ENCODE assay signal across 10 cellular contexts in the genomic region with DNA sequence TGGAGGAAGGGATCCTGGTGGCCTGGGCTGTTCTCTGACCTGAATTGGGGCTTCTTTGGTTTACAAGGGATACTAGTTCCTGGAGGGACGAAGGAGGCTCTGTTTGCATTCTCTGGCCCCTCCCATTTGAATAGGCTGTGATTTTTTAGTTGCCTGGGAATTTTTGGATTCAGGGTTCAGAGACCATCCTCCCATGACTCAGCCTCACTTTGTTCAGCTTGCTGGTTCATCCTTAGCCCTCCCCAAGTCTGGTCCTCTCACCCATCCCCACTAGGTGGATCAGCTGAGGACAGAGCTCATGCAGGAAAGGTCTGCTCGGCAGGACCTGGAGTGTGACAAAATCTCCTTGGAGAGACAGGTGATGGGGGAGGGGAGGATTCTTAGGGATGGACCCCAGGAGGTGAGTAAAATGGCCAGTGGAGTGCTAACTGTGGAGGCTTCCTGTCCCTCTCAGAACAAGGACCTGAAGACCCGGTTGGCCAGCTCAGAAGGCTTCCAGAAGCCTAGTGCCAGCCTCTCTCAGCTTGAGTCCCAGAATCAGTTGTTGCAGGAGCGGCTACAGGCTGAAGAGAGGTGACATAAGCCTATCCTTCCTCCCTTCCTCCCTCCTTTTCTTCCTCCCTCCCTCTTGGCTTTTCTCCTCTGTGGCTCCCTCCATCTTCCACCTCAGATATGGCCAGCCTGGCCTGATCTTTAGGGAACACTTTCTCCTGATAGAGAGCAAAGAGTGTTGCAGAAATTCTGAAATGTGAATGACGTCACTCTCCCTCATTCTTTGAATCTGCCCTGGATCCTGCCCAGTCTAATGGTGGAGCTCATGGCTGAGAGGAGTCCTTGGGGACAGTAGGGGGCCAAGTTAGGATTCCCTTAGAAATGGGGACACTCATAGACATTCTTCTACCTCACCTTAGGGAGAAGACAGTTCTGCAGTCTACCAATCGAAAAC. TPM values are rescaled to one million over a fixed set of nuclear protein-coding genes. Genes with fewer than 3 reads are reported as not detected.
DNase-seq lines count a peak whose midpoint lies in the region; ATAC-seq, FAIRE-seq and TF ChIP-seq lines count a peak whose summit lies in the region.
"Had no signal": no experiment of that assay in that cellular context is flagged by ENCODE, and none has a peak within 500 bp of the region (broad histone marks: within the 10 kb centered on the region; RNA-seq: fewer than 3 reads in every experiment).

No MANE protein-coding gene starts in this region.

- H3K23ac ChIP-seq in mesendoderm (ENCODE audit: low read length): no peak overlapping the region

- H3K9ac ChIP-seq in mesendoderm (ENCODE audit: low read length): no peak overlapping the region

- H3K4me1 Mint-ChIP-seq in HFFc6 (ENCODE audit: low read depth) (peaks cover 54% of the 10 kb centered on the region), WTC11 (peaks cover 7% of the 10 kb centered on the region)

- H3K27me3 Mint-ChIP-seq in HFFc6 (ENCODE audit: insufficient read depth): peaks cover 4% of the 10 kb centered on the region
- H3K27me3 Mint-ChIP-seq in WTC11 (ENCODE audit: low read depth): no peaks in the 10 kb centered on the region

- H2BK15ac ChIP-seq in mesendoderm (replicated peaks; ENCODE audit: low read depth): no peak overlapping the region

- H3K36me3 ChIP-seq in mesendoderm (ENCODE audit: control insufficient read depth, insufficient read depth, low read length) (no peaks in the 10 kb centered on the region), uterus (no peaks in the 10 kb centered on the region)

- no peak overlapping the region for H3K56ac ChIP-seq in mesendoderm (ENCODE audit: low read length)

- intact Hi-C loops in uterus (cut with DNase I; ENCODE audit: low total_unique reads): no loop called here

- no peak for FAIRE-seq in GM12891 (lab: Jason Lieb, UNC)

- no peak overlapping the region for H2BK5ac ChIP-seq in mesendoderm (ENCODE audit: low read length)

- no peak overlapping the region for H4K8ac ChIP-seq in mesendoderm (ENCODE audit: low read depth, low read length)

- H2AK5ac ChIP-seq in mesendoderm (ENCODE audit: low read length): no peak overlapping the region

- no peak overlapping the region; the same call in 1 of the 2 replicates for H3K4me3 Mint-ChIP-seq in HFFc6
- no peak overlapping the region for H3K4me3 Mint-ChIP-seq in WTC11
- H3K4me3 Mint-ChIP-seq: CD4-positive, alpha-beta memory T cell had no signal

- no peak overlapping the region for H3K4me2 ChIP-seq in mesendoderm (ENCODE audit: low read length)

- no peaks in the 10 kb centered on the region for H3K36me3 Mint-ChIP-seq in HFFc6 (ENCODE audit: low read depth)
- peaks cover 57% of the 10 kb centered on the region for H3K36me3 Mint-ChIP-seq in WTC11

- H2BK120ac ChIP-seq in mesendoderm (ENCODE audit: low read depth, low read length): no peak overlapping the region

- H3K27ac Mint-ChIP-seq in HFFc6 (peak overlapping the region; percentile 91), WTC11 (0 out of 2 replicates have a peak overlapping the region, but pooled peaks have one; percentile 41)

- no peak overlapping the region for H3K18ac ChIP-seq in mesendoderm (ENCODE audit: low read length)

- H4K5ac ChIP-seq in mesendoderm (ENCODE audit: low read length): no peak overlapping the region

- H3K4me1 ChIP-seq in mesendoderm (ENCODE audit: control insufficient read depth, low read depth, low read length): peaks cover 3% of the 10 kb centered on the region
- H3K4me1 ChIP-seq in uterus: no peaks in the 10 kb centered on the region

- no CpG with 5 or more reads among the region's 6 CpGs for WGBS in mesendoderm (ENCODE audit: extremely low coverage, insufficient coverage, low lambda C conversion rate)

- H3K9me3 Mint-ChIP-seq in HFFc6 (no peaks in the 10 kb centered on the region), WTC11 (no peaks in the 10 kb centered on the region)
- H3K9me3 Mint-ChIP-seq: CD4-positive, alpha-beta memory T cell had no signal

- CTCF ChIA-PET in WTC11 (lab: Charles Lee): interaction anchor here (0.5 to 1.9 kb wide), 8 partner anchors 19 to 301 kb away, joined by 3 to 6 read pairs (median 4); a partner anchor contains a TSS

- H3K27ac ChIP-seq in mesendoderm (ENCODE audit: low read depth, low read length) (no peak overlapping the region), uterus (no peak overlapping the region)

- ATAC-seq in WTC11: no peak

- no peaks in the 10 kb centered on the region for H3K27me3 ChIP-seq in mesendoderm (ENCODE audit: insufficient read depth, low read length, poor library complexity)
- no peaks in the 10 kb centered on the region for H3K27me3 ChIP-seq in uterus

- H3K4me3 ChIP-seq in AG10803 (ENCODE audit: low read length) (no peak overlapping the region), mesendoderm (ENCODE audit: low read length) (no peak overlapping the region), uterus (no peak overlapping the region)

- H3K79me2 ChIP-seq in mesendoderm (ENCODE audit: control insufficient read depth, insufficient read depth, low read length): no peaks in the 10 kb centered on the region

- no peaks in the 10 kb centered on the region for H3K9me3 ChIP-seq in uterus

- peak; percentile 13; the same call in 1 of the 2 replicates for TF ChIP-seq CTCF in AG10803 (conservative IDR thresholded peaks at IDR 0.05; ENCODE audit: low read length)
- 0 out of 2 replicates have a peak, but pooled peaks have one; percentile 5 for TF ChIP-seq CTCF in HFFc6 (IDR thresholded peaks at IDR 0.05)
- TF ChIP-seq CTCF in WTC11 (IDR thresholded peaks at IDR 0.05): no peak
- TF ChIP-seq CTCF in uterus (IDR thresholded peaks at IDR 0.05): no peak
- TF ChIP-seq CTCF in GM20000 (IDR thresholded peaks at IDR 0.05; ENCODE audit: extremely low read depth, missing control alignments): no peak

- no peaks in the 10 kb centered on the region for H3K79me1 ChIP-seq in mesendoderm (ENCODE audit: low read length)

- no peak for DNase-seq in AG10803 (ENCODE audit: low read depth)
- peak; percentile 32 for DNase-seq in HFFc6
- no peak for DNase-seq in WTC11 (ENCODE audit: low spot score)
- DNase-seq in mesendoderm: peak; percentile 76
- no peak for DNase-seq in uterus
- DNase-seq in GM20000 (ENCODE audit: low spot score): no peak
- no peak for DNase-seq in NCI-H524 (lab: John Stamatoyannopoulos, UW)
- no peak for DNase-seq in GM12891 (ENCODE audit: insufficient read length, low spot score)
- DNase-seq: SIG-M5 had no signal

- no peak overlapping the region for H3K4ac ChIP-seq in mesendoderm (ENCODE audit: low read depth, low read length)

- POLR2A ChIA-PET in WTC11 (lab: Charles Lee): no interaction called here

- TF ChIP-seq POLR2A in uterus (IDR thresholded peaks at IDR 0.05) (no peak), GM12891 (IDR thresholded peaks at IDR 0.05; ENCODE audit: low read depth, low read length) (no peak)

TF ChIP-seq in WTC11, 78 proteins besides CTCF, POLR2A, EP300 and RAD21:
- TF ChIP-seq RELA (CRISPR knock-in tag; IDR thresholded peaks at IDR 0.05; ENCODE audit: borderline replicate concordance) (no peak), ZNF232 (CRISPR knock-in tag; IDR thresholded peaks at IDR 0.05) (no peak), ETV6 (CRISPR knock-in tag; IDR thresholded peaks at IDR 0.05) (no peak), HMGA2 (CRISPR knock-in tag; IDR thresholded peaks at IDR 0.05) (no peak), SMAD3 (CRISPR knock-in tag; IDR thresholded peaks at IDR 0.05; ENCODE audit: borderline replicate concordance) (no peak), ZNF138 (CRISPR knock-in tag; conservative IDR thresholded peaks at IDR 0.05) (no peak)
- TF ChIP-seq, protein P1, sequence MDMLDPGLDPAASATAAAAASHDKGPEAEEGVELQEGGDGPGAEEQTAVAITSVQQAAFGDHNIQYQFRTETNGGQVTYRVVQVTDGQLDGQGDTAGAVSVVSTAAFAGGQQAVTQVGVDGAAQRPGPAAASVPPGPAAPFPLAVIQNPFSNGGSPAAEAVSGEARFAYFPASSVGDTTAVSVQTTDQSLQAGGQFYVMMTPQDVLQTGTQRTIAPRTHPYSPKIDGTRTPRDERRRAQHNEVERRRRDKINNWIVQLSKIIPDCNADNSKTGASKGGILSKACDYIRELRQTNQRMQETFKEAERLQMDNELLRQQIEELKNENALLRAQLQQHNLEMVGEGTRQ (CRISPR knock-in tag; IDR thresholded peaks at IDR 0.05): no peak

TF ChIP-seq in GM12891, 5 proteins besides CTCF, POLR2A, EP300 and RAD21:
- TF ChIP-seq SPI1 (IDR thresholded peaks at IDR 0.05; ENCODE audit: low read depth, low read length) (no peak), PAX5 (IDR thresholded peaks at IDR 0.05; ENCODE audit: insufficient read depth, low read length, severe bottlenecking) (no peak), POU2F2 (IDR thresholded peaks at IDR 0.05; ENCODE audit: low read depth, low read length) (no peak), TAF1 (IDR thresholded peaks at IDR 0.05; ENCODE audit: low read depth, low read length) (no peak), POLR2AphosphoS5 (IDR thresholded peaks at IDR 0.05; ENCODE audit: low read depth, low read length) (no peak)
TF ChIP-seq in GM12891: peak in this region for 0.

RNA-seq across cellular contexts. Expression of a gene that starts 4.5 kb away (rescaled TPM):
- 10 to 100 TPM in 2 of 6 experiments, 1 to 10 TPM in 4; 6.5 to 20.2 (median 7.3) TPM for total RNA-seq in HFFc6 (2021; fragmentation: NEBNext Ultra II Directional; extraction: Animal tissue kit (Norgen Biotek cat#: 25700))
- total RNA-seq in WTC11 (2021) (7.7 to 8.6 TPM (median 7.9 TPM) in 3 replicates), uterus (1 to 10 TPM in 3 of 4 donors, under 1 TPM in 1; 0.29 to 7.3 (median 5.0) TPM)
- polyA plus RNA-seq in mesendoderm (2013, experiment 1 of 2): 16.9 TPM
- polyA plus RNA-seq in mesendoderm (2013, experiment 2 of 2): 17.1 TPM
- 0.35 TPM for polyA plus RNA-seq in GM12891 (2012; ENCODE audit: low read depth, missing spikeins)

RNA-seq across cellular contexts. Expression of a gene that starts 24.4 kb away (rescaled TPM):
- under 1 TPM; 0.17 to 0.28 (median 0.21) TPM for total RNA-seq in HFFc6 (2021; fragmentation: NEBNext Ultra II Directional; extraction: Animal tissue kit (Norgen Biotek cat#: 25700))
- 52.4 to 68.7 TPM (median 55.6 TPM) in 3 replicates for total RNA-seq in WTC11 (2021)
- polyA plus RNA-seq in mesendoderm (2013, experiment 1 of 2): 26.5 TPM
- polyA plus RNA-seq in mesendoderm (2013, experiment 2 of 2): 26.5 TPM
- total RNA-seq in uterus: 1 to 10 TPM in 2 of 4 donors, under 1 TPM in 2; under 0.01 to 7.3 (median 0.85) TPM
- 1.1 TPM for polyA plus RNA-seq in GM12891 (2012; ENCODE audit: low read depth, missing spikeins)

Comparison
In these comparisons a context has a peak if more than half of its experiments do, and no peak if none do; other contexts are left out.
1. DNase-seq: peak in HFFc6 (single experiment) and mesendoderm (single experiment); none in AG10803 (single experiment), WTC11 (single experiment), uterus (0 of 2), GM20000 (single experiment), NCI-H524 (0 of 2) and GM12891 (single experiment).
2. CTCF ChIP-seq: peak in AG10803 (single experiment) and HFFc6 (single experiment); none in WTC11 (single experiment), uterus (0 of 4) and GM20000 (single experiment).